ENCODE assay signal across 17 cellular contexts in the genomic region with DNA sequence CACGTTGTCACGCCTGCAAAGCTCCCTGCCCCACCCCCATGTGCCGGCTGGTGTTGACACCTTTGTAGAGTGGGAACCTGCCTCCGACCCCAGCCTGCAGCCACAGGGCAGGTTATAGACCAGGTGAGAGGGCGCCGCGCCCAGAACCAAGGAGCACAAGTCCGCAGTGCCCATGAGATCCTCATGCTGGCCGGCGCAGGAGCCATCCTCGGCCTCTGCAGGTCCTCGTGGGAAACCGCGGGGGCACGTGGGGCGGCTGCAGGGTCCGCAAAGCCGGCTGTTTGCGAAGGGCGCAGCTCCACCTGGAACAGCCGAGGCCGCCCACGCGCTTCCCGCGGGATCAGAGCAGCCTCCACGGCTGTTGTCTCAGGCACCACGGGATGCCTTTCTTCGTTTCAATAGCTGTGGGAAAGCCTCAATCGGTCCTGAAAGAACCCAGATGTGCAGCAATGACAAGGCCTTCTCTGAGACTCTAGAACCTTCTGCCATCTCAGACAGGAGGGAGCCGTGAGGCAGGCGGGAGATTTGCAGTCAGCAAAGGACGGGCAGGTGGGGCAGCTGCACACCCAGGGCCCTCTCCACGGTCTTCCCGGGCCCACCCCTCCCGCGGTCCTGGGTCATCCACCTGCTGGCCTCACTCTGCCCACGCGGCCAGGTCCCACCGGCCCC. TPM values are rescaled to one million over a fixed set of nuclear protein-coding genes. Genes with fewer than 3 reads are reported as not detected.
DNase-seq lines count a peak whose midpoint lies in the region; TF ChIP-seq lines count a peak whose summit lies in the region.
"Had no signal": no experiment of that assay in that cellular context is flagged by ENCODE, and none has a peak within 500 bp of the region (broad histone marks: within the 10 kb centered on the region; RNA-seq: fewer than 3 reads in every experiment).

No MANE protein-coding gene starts in this region.

- H3K27me3 Mint-ChIP-seq in Calu3 (ENCODE audit: unreplicated experiment), result peaks cover 18% of the 10 kb centered on the region

- H3K27ac Mint-ChIP-seq in Calu3 (ENCODE audit: unreplicated experiment), result no peak overlapping the region

- H3K4me1 Mint-ChIP-seq in Calu3 (ENCODE audit: low read depth, unreplicated experiment), result no peaks in the 10 kb centered on the region

- no peaks in the 10 kb centered on the region for H3K9me3 Mint-ChIP-seq in Calu3 (ENCODE audit: low read depth, unreplicated experiment)
- H3K9me3 Mint-ChIP-seq: natural killer cell had no signal

- no peak for TF ChIP-seq CTCF in fibroblast of mammary gland (conservative IDR thresholded peaks at IDR 0.05; ENCODE audit: control insufficient read depth, insufficient read depth, low read depth, low read length)
- TF ChIP-seq CTCF in Calu3 (IDR thresholded peaks at IDR 0.05; ENCODE audit: unreplicated experiment), result no peak

- CTCF ChIA-PET in Calu3 (lab: Charles Lee), result interaction anchor here (1.1 kb wide), 1 partner anchor 118 kb away, joined by 3 read pairs; no protein-coding TSS in a partner anchor

- H3K4me3 Mint-ChIP-seq in Calu3 (ENCODE audit: low read depth, unreplicated experiment), result no peak overlapping the region
- H3K4me3 Mint-ChIP-seq: natural killer cell had no signal

- DNase-seq in DMS53 (lab: John Stamatoyannopoulos, UW), result peak; percentile 41
- no peak for DNase-seq in DMS53 treated with DMSO at 0.1 percent for 48 hours (lab: John Stamatoyannopoulos, UW; ENCODE audit: unreplicated experiment)
- peak; percentile 17 for DNase-seq in fibroblast of mammary gland (ENCODE audit: low read depth)
- peak; percentile 78 for DNase-seq in posterior vena cava (ENCODE audit: low spot score)
- DNase-seq in stimulated activated CD4-positive, alpha-beta T cell treated with anti-CD3 and anti-CD28 coated beads, Interleukin-2, amount 100 ng/mL, for 24 hours, result no peak
- no peak for DNase-seq in SW480 (ENCODE audit: low spot score)
- DNase-seq in Calu3, result no peak
- DNase-seq: activated CD4-positive, CD25-positive, alpha-beta regulatory T cell; activated effector memory CD4-positive, alpha-beta T cell treated with anti-CD3 and anti-CD28 coated beads, Interleukin-2, amount 50 U/mL, for 16 hours; esophagus squamous epithelium; MG63; natural killer cell; NCI-H2227 treated with DMSO at 0.1 percent for 48 hours; NK-92 treated with Interleukin-12 subunit alpha and Interleukin-12 subunit beta, amount 100 ng/mL, for 24 hours had no signal

- no peak overlapping the region for H3K4me3 ChIP-seq in fibroblast of mammary gland (ENCODE audit: control insufficient read depth, low read depth, low read length)
- H3K4me3 ChIP-seq: esophagus squamous epithelium, MG63, prostate gland, thoracic aorta had no signal

- no peaks in the 10 kb centered on the region for H3K36me3 Mint-ChIP-seq in Calu3 (ENCODE audit: insufficient read depth, unreplicated experiment)
- H3K36me3 Mint-ChIP-seq: natural killer cell had no signal

- BruUV-seq in Calu3 (replicated peaks; lab: Mats Ljungman, UMichigan), result no TSS peak

- intact Hi-C loops in posterior vena cava (cut with DNase I) (no loop called here), Calu3 (cut with micrococcal nuclease; ENCODE audit: unreplicated experiment) (no loop called here)

- TF ChIP-seq RAD21 in Ishikawa (IDR thresholded peaks at IDR 0.05; ENCODE audit: low read depth), result no peak

- no peak for TF ChIP-seq EP300 in Ishikawa (IDR thresholded peaks at IDR 0.05; ENCODE audit: borderline replicate concordance)

TF ChIP-seq in Ishikawa, 13 proteins besides CTCF, POLR2A, EP300 and RAD21:
- peak; percentile 20; the same call in 1 of the 2 replicates for TF ChIP-seq EGR1 (IDR thresholded peaks at IDR 0.05)
- no peak for TF ChIP-seq NFIC (IDR thresholded peaks at IDR 0.05)

RNA-seq across cellular contexts. Expression of a gene that starts 29.9 kb away (rescaled TPM):
- total RNA-seq in posterior vena cava (10 to 100 TPM; 27.1 to 27.4 TPM), Calu3 (2022) (31.4 and 32.9 TPM in 2 replicates)

Comparison
In these comparisons a context has a peak if more than half of its experiments do, and no peak if none do; other contexts are left out.
1. DNase-seq: peak in DMS53 (single experiment), fibroblast of mammary gland (single experiment) and posterior vena cava (single experiment); none in DMS53 treated with DMSO at 0.1 percent for 48 hours (single experiment), stimulated activated CD4-positive, alpha-beta T cell treated with anti-CD3 and anti-CD28 coated beads, Interleukin-2, amount 100 ng/mL, for 24 hours (0 of 2), SW480 (single experiment) and Calu3 (single experiment).